Comparison of ENCODE assay signal across 27 cellular contexts in the genomic region with DNA sequence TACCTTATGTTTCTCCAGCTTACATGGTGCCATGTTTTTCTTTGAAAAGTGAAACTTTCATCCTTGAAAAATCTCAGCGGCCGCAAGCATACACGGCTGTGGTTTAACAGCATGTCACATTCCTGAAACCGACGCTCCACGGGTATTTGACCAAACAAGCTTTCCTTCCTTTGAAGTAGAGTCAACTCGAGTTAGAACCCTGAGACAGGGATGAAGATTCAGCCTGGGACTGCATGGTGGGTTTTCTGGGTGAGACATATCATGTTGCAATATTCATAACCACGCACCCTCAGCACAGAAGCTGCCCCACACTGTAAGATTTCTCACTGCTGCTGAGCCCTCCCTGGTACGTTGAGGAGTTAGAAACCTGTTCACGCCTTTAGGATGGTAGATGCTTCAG. TPM values are rescaled to one million over a fixed set of nuclear protein-coding genes. Genes with fewer than 3 reads are reported as not detected.
DNase-seq lines count a peak whose midpoint lies in the region; ATAC-seq and TF ChIP-seq lines count a peak whose summit lies in the region.
"Had no signal": no experiment of that assay in that cellular context is flagged by ENCODE, and none has a peak within 500 bp of the region (broad histone marks: within the 10 kb centered on the region; RNA-seq: fewer than 3 reads in every experiment).

No MANE protein-coding gene starts in this region.

- 63 to 72% (median 68%) methylated on average over 10 of the region's 10 CpGs for WGBS in heart left ventricle, 4 donors
- WGBS in mesendoderm (ENCODE audit: extremely low coverage, insufficient coverage, low lambda C conversion rate): no CpG with 5 or more reads among the region's 10 CpGs

- peak overlapping the region; percentile 7 for H2BK120ac ChIP-seq in mesendoderm (ENCODE audit: low read depth, low read length)

- H3K27ac ChIP-seq in right atrium auricular region (no peak overlapping the region), heart left ventricle (no peak overlapping the region), mesendoderm (ENCODE audit: low read depth, low read length) (no peak overlapping the region), vagina (no peak overlapping the region), lower lobe of right lung (no peak overlapping the region)
- H3K27ac ChIP-seq: cardiac muscle cell, HL-60, ovary, transverse colon had no signal

- ATAC-seq in heart left ventricle (no peak), lower lobe of right lung (no peak)
- ATAC-seq: activated T-helper 17 cell treated with anti-CD3 and anti-CD28 coated beads, Interleukin-2, amount 50 U/mL, for 72 hours; naive thymus-derived CD8-positive, alpha-beta T cell; T-helper 17 cell had no signal

- H3K36me3 ChIP-seq in right atrium auricular region: no peaks in the 10 kb centered on the region
- H3K36me3 ChIP-seq in heart left ventricle: no peaks in the 10 kb centered on the region
- no peaks in the 10 kb centered on the region for H3K36me3 ChIP-seq in mesendoderm (ENCODE audit: control insufficient read depth, insufficient read depth, low read length)
- no peaks in the 10 kb centered on the region for H3K36me3 ChIP-seq in vagina
- H3K36me3 ChIP-seq in lower lobe of right lung: no peaks in the 10 kb centered on the region
- H3K36me3 ChIP-seq: BE2C, cardiac muscle cell, ovary, transverse colon had no signal

- H3K9ac ChIP-seq in mesendoderm (ENCODE audit: low read length): no peak overlapping the region

- H3K18ac ChIP-seq in mesendoderm (ENCODE audit: low read length): peak overlapping the region; percentile 55

- no peak overlapping the region for H2BK15ac ChIP-seq in mesendoderm (replicated peaks; ENCODE audit: low read depth)

- no peak overlapping the region for H3K4me2 ChIP-seq in mesendoderm (ENCODE audit: low read length)

- intact Hi-C loops in heart left ventricle (cut with DNase I) (loop anchor here in 9 of 10 donors (2.0 to 10.0 kb wide), 7 partner anchors 203 to 273 kb away; no protein-coding TSS in a partner anchor), vagina (cut with DNase I) (no loop called here), lower lobe of right lung (cut with DNase I) (no loop called here)

- no peak overlapping the region for H4K8ac ChIP-seq in mesendoderm (ENCODE audit: low read depth, low read length)

- no peaks in the 10 kb centered on the region for H3K79me1 ChIP-seq in mesendoderm (ENCODE audit: low read length)

- H4K5ac ChIP-seq in mesendoderm (ENCODE audit: low read length): no peak overlapping the region

- H3K23ac ChIP-seq in mesendoderm (ENCODE audit: low read length): no peak overlapping the region

- H3K4ac ChIP-seq in mesendoderm (ENCODE audit: low read depth, low read length): peak overlapping the region; percentile 73

- no peak for TF ChIP-seq CTCF in right atrium auricular region (IDR thresholded peaks at IDR 0.05)
- no peak for TF ChIP-seq CTCF in heart left ventricle (IDR thresholded peaks at IDR 0.05)
- TF ChIP-seq CTCF in vagina (IDR thresholded peaks at IDR 0.05): no peak
- TF ChIP-seq CTCF in lower lobe of right lung (IDR thresholded peaks at IDR 0.05): no peak

- no peaks in the 10 kb centered on the region for H3K79me2 ChIP-seq in mesendoderm (ENCODE audit: control insufficient read depth, insufficient read depth, low read length)

- H2AK5ac ChIP-seq in mesendoderm (ENCODE audit: low read length): peak overlapping the region; percentile 74

- H3K4me1 ChIP-seq in right atrium auricular region: no peaks in the 10 kb centered on the region
- H3K4me1 ChIP-seq in heart left ventricle: peaks cover 0 to 7% (median 0%) of the 10 kb centered on the region in 12 donors
- no peaks in the 10 kb centered on the region for H3K4me1 ChIP-seq in mesendoderm (ENCODE audit: control insufficient read depth, low read depth, low read length)
- no peaks in the 10 kb centered on the region for H3K4me1 ChIP-seq in vagina
- peaks cover 5% of the 10 kb centered on the region for H3K4me1 ChIP-seq in lower lobe of right lung
- H3K4me1 ChIP-seq: BE2C had no signal

- H3K9me3 ChIP-seq in right atrium auricular region (no peaks in the 10 kb centered on the region), heart left ventricle (no peaks in the 10 kb centered on the region), vagina (no peaks in the 10 kb centered on the region), lower lobe of right lung (no peaks in the 10 kb centered on the region)
- H3K9me3 ChIP-seq: BE2C, ovary, transverse colon had no signal

- TF ChIP-seq POLR2A in heart left ventricle (IDR thresholded peaks at IDR 0.05) (no peak), vagina (IDR thresholded peaks at IDR 0.05) (no peak)

- H3K27me3 ChIP-seq in right atrium auricular region (no peaks in the 10 kb centered on the region), heart left ventricle (peaks cover 0 to 41% (median 18%) of the 10 kb centered on the region in 9 donors), mesendoderm (ENCODE audit: insufficient read depth, low read length, poor library complexity) (no peaks in the 10 kb centered on the region), vagina (no peaks in the 10 kb centered on the region), lower lobe of right lung (ENCODE audit: low read depth) (peaks cover 19% of the 10 kb centered on the region)
- H3K27me3 ChIP-seq: ovary had no signal

- H3K4me3 ChIP-seq in right atrium auricular region (no peak overlapping the region), heart left ventricle (no peak overlapping the region), mesendoderm (ENCODE audit: low read length) (no peak overlapping the region), vagina (no peak overlapping the region), lower lobe of right lung (no peak overlapping the region)
- H3K4me3 ChIP-seq: cardiac muscle cell, ovary, transverse colon had no signal

- H3K56ac ChIP-seq in mesendoderm (ENCODE audit: low read length): peak overlapping the region; percentile 43

- peak overlapping the region; percentile 10 for H2BK5ac ChIP-seq in mesendoderm (ENCODE audit: low read length)

- DNase-seq in right atrium auricular region (ENCODE audit: low spot score) (peak; percentile 21), heart left ventricle (no peak), brain pericyte (ENCODE audit: low read depth, low spot score) (peak; percentile 45), mesendoderm (no peak), vagina (ENCODE audit: extremely low spot score in 2 of 2) (peak; percentile 34 to 74), SW 1271 (lab: John Stamatoyannopoulos, UW) (no peak), NCI-H1694 treated with DMSO at 0.1 percent for 48 hours (lab: John Stamatoyannopoulos, UW) (no peak), lower lobe of right lung (no peak)
- DNase-seq: activated CD4-positive, alpha-beta T cell treated with anti-CD3 and anti-CD28 coated beads, Interleukin-2, amount 10 ng/mL, durations not matched to agents 7 days and 5 days; BE2C; DND-41; erythroblast; foreskin melanocyte; kidney; naive thymus-derived CD8-positive, alpha-beta T cell; NCI-H1417; NCI-H510A; NK-92 treated with Interleukin-12 subunit alpha and Interleukin-12 subunit beta, amount 100 ng/mL, for 24 hours; ovary; right cardiac atrium; SIG-M5; T-helper 17 cell; transverse colon had no signal

RNA-seq across cellular contexts. Expression of a gene that starts 8.1 kb away (rescaled TPM):
- total RNA-seq in right atrium auricular region (not detected), heart left ventricle (not detected), vagina (not detected), lower lobe of right lung (not detected)
- not detected for polyA plus RNA-seq in heart left ventricle
- polyA plus RNA-seq in mesendoderm (2013, experiment 1 of 2): 49.3 TPM
- polyA plus RNA-seq in mesendoderm (2013, experiment 2 of 2): 50.0 TPM
- total RNA-seq: activated CD4-positive, alpha-beta T cell treated with anti-CD3 and anti-CD28 coated beads, Interleukin-2, amount 10 ng/mL, durations not matched to agents 7 days and 5 days; MCF 10A; naive thymus-derived CD8-positive, alpha-beta T cell; right cardiac atrium; T-helper 17 cell; transverse colon had no signal
- polyA plus RNA-seq: naive thymus-derived CD8-positive, alpha-beta T cell; ovary; right cardiac atrium had no signal

RNA-seq across cellular contexts. Expression of a gene that starts 21.2 kb away (rescaled TPM):
- total RNA-seq in right atrium auricular region (not detected), heart left ventricle (under 1 TPM in 1 of 9 donors, not detected in 8; 0.07 TPM), vagina (not detected), lower lobe of right lung (0.27 TPM)
- not detected for polyA plus RNA-seq in heart left ventricle
- 0.10 TPM for polyA plus RNA-seq in mesendoderm (2013, experiment 1 of 2)
- polyA plus RNA-seq in mesendoderm (2013, experiment 2 of 2): 0.08 TPM
- total RNA-seq: activated T-helper 17 cell treated with anti-CD3 and anti-CD28 coated beads, Interleukin-2, amount 50 U/mL, for 72 hours; transverse colon had no signal
- polyA plus RNA-seq: naive thymus-derived CD8-positive, alpha-beta T cell had no signal

Comparison
In these comparisons a context has a peak if more than half of its experiments do, and no peak if none do; other contexts are left out.
1. DNase-seq: peak in right atrium auricular region (single experiment), brain pericyte (single experiment) and vagina (2 of 2); none in heart left ventricle (0 of 5), mesendoderm (single experiment), SW 1271 (0 of 2), NCI-H1694 treated with DMSO at 0.1 percent for 48 hours (single experiment) and lower lobe of right lung (single experiment).
2. intact Hi-C loops: an anchor here in heart left ventricle (2.0 to 10.0 kb wide); none called in vagina and lower lobe of right lung.